In the genomic region with DNA sequence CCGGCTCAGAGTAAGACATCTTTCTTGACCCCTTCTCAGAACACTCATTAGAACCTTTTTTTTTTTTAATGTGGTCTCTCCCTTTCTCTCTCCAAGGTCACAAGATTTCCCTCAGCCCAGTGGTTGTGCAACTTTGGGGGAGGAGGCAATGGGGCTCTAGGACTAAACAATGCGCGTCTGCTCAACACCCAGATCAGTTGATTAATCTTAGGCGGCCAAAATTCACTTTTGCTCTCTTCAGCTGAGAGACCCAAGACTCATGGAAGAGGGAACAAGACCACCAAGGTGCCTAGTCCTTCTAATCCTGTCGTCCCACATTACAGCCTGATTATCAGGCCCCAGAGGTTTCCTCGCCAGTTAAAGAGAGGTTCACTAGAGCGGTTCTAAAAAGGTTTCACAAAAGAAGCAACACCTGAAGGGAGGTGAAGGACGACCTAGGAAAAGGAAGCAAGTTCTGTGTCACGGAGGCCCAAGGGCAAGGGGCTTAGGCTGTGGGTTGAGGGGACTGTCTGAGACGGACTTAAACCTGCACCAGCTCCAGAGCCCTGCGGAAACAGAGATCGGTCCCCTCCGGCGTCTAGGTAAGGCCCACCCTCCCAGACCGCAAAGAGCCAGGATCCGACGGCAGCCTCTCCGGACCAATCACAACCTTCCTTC, we compare ENCODE assay signal across 8 cellular contexts. TPM values are rescaled to one million over a fixed set of nuclear protein-coding genes. Genes with fewer than 3 reads are reported as not detected.
DNase-seq lines count a peak whose midpoint lies in the region; ATAC-seq lines count a peak whose summit lies in the region.

No MANE protein-coding gene starts in this region.

- peak; percentile 63 for DNase-seq in AG08396 (ENCODE audit: low spot score)
- no peak for DNase-seq in HAP-1 (ENCODE audit: low spot score in 2 of 2)
- peak in 3 of 34 experiments; percentile 21 to 35 (median 24) for DNase-seq in T-cell
- DNase-seq in fibroblast of peridontal ligament (ENCODE audit: extremely low read depth) = peak; percentile 88
- DNase-seq in neuronal stem cell (ENCODE audit: low spot score) = no peak
- DNase-seq in SW480 (ENCODE audit: low spot score) = no peak

- H2BK15ac ChIP-seq in neuronal stem cell (ENCODE audit: low read length) = no peak overlapping the region

- H3K4ac ChIP-seq in neuronal stem cell (ENCODE audit: low read length) = no peak overlapping the region

- no peak overlapping the region for H4K91ac ChIP-seq in neuronal stem cell (ENCODE audit: low read depth, low read length, poor library complexity)

- H3K9me3 ChIP-seq in HAP-1 = no peaks in the 10 kb centered on the region
- no peaks in the 10 kb centered on the region for H3K9me3 ChIP-seq in neuronal stem cell (replicated peaks in 1 of 2; ENCODE audit: control insufficient read depth in 2 of 2, insufficient read depth in 1 of 2, low read depth in 1 of 2, low read length in 2 of 2)

- peak overlapping the region; percentile 15 for H3K18ac ChIP-seq in neuronal stem cell (ENCODE audit: low read length)

- no peak overlapping the region for H2AK5ac ChIP-seq in neuronal stem cell (ENCODE audit: low read depth, low read length)

- peak overlapping the region; percentile 99 for H3K27ac Mint-ChIP-seq in T-cell

- H2BK5ac ChIP-seq in neuronal stem cell (ENCODE audit: low read length) = no peak overlapping the region

- peaks cover 6% of the 10 kb centered on the region for H3K79me1 ChIP-seq in neuronal stem cell (ENCODE audit: low read depth, low read length)

- POLR2A ChIA-PET in T-cell (lab: Charles Lee) = interaction anchor here (0.6 to 1.8 kb wide), 8 partner anchors 9 to 780 kb away, joined by 3 to 8 read pairs (median 4); partner anchors contain the start of genes AAAS (in 1 of the 2), CBX5 (in 1 of the 2), HNRNPA1 (in 1 of the 2) and SP1 (in 1 of the 2)

- ATAC-seq in T-cell (replicated peaks in 1 of 4) (no peak), HG03457 (IDR thresholded peaks at IDR 0.05; ENCODE audit: unreplicated experiment) (no peak), GM21360 (IDR thresholded peaks at IDR 0.05; ENCODE audit: unreplicated experiment) (no peak)

- peak overlapping the region; percentile 17 for H2BK12ac ChIP-seq in neuronal stem cell (ENCODE audit: low read length)

- H3K4me1 Mint-ChIP-seq in T-cell = peaks cover 36 to 56% (median 40%) of the 10 kb centered on the region in 3 donors

- H3K27me3 Mint-ChIP-seq in T-cell = no peaks in the 10 kb centered on the region

- H4K8ac ChIP-seq in neuronal stem cell (ENCODE audit: low read depth, low read length) = no peak overlapping the region

- H3K4me3 Mint-ChIP-seq in T-cell = peak overlapping the region; percentile 85 to 97 (median 94)

- H3K36me3 ChIP-seq in HAP-1 (replicated peaks) = peaks cover 5% of the 10 kb centered on the region; the same call in 1 of the 2 replicates
- H3K36me3 ChIP-seq in neuronal stem cell (replicated peaks in 1 of 2; ENCODE audit: control insufficient read depth in 2 of 2, insufficient read depth in 2 of 2, low read length in 2 of 2) = peaks cover 4 to 32% of the 10 kb centered on the region in 2 donors

- H3K27me3 ChIP-seq in HAP-1 (ENCODE audit: low read depth) (no peaks in the 10 kb centered on the region), neuronal stem cell (ENCODE audit: control insufficient read depth in 3 of 3, insufficient read depth in 3 of 3, low read depth in 1 of 3, low read length in 3 of 3) (no peaks in the 10 kb centered on the region)

- H3K9ac ChIP-seq in neuronal stem cell (ENCODE audit: low read depth, low read length, poor library complexity) = no peak overlapping the region

- WGBS in neuronal stem cell (ENCODE audit: extremely low coverage in 2 of 2, insufficient read length in 2 of 2, insufficient replicate concordance in 1 of 2), 2 donors = no CpG with 5 or more reads among the region's 18 CpGs

- H3K23ac ChIP-seq in neuronal stem cell (ENCODE audit: low read depth, low read length, poor library complexity) = peak overlapping the region; percentile 95

- H3K4me2 ChIP-seq in neuronal stem cell (ENCODE audit: insufficient read depth, low read length, poor library complexity, severe bottlenecking) = peak overlapping the region; percentile 89

- H3K27ac ChIP-seq in neuronal stem cell (replicated peaks; ENCODE audit: low read length) = peak overlapping the region; percentile 85

- H2BK120ac ChIP-seq in neuronal stem cell (ENCODE audit: low read depth, low read length) = no peak overlapping the region

- H3K14ac ChIP-seq in neuronal stem cell (ENCODE audit: low read length) = no peak overlapping the region

- CTCF ChIA-PET in T-cell (lab: Charles Lee) = interaction anchor here in 1 of 2 donors (0.6 to 2.0 kb wide), 18 partner anchors 9 to 494 kb away, joined by 3 to 17 read pairs (median 4); partner anchors contain the start of genes AAAS, ATP5MC2, EIF4B and PFDN5

- H3K9me3 Mint-ChIP-seq in T-cell = no peaks in the 10 kb centered on the region

- peaks cover 7% of the 10 kb centered on the region for H3K36me3 Mint-ChIP-seq in T-cell

- H3K4me1 ChIP-seq in HAP-1 (peaks cover 18% of the 10 kb centered on the region), neuronal stem cell (ENCODE audit: control insufficient read depth in 2 of 2, insufficient read depth in 1 of 2, low read depth in 1 of 2, low read length in 2 of 2) (peaks cover 28 to 35% of the 10 kb centered on the region in 2 donors)

- H2AFZ ChIP-seq in neuronal stem cell (ENCODE audit: low read length) = peak overlapping the region; percentile 100

- in situ Hi-C loops in HAP-1 (cut with MboI; ENCODE audit: low sequenced_read_pairs) = loop anchor here (10.0 kb wide), 1 partner anchor 175 kb away; the partner anchor contains the start of gene AAAS

- H3K4me3 ChIP-seq in HAP-1 (peak overlapping the region; percentile 66), neuronal stem cell (ENCODE audit: low read length in 2 of 2) (peak overlapping the region; percentile 75 to 97)

RNA-seq across cellular contexts. Expression of gene TARBP2, which starts 0.8 kb away (rescaled TPM):
- total RNA-seq in T-cell = 10 to 100 TPM; 31.4 to 44.7 (median 39.1) TPM
- polyA plus RNA-seq in neuronal stem cell (2013, experiment 1 of 2) = 30.1 TPM
- 30.0 TPM for polyA plus RNA-seq in neuronal stem cell (2013, experiment 2 of 2)

RNA-seq across cellular contexts. Expression of gene MAP3K12, which starts 1.0 kb away (rescaled TPM):
- 10 to 100 TPM; 21.4 to 29.9 (median 25.9) TPM for total RNA-seq in T-cell
- polyA plus RNA-seq in neuronal stem cell (2013, experiment 1 of 2) = 20.6 TPM
- polyA plus RNA-seq in neuronal stem cell (2013, experiment 2 of 2) = 19.7 TPM

RNA-seq across cellular contexts. Expression of gene NPFF, which starts 7.0 kb away (rescaled TPM):
- total RNA-seq in T-cell = not detected
- 0.17 TPM for polyA plus RNA-seq in neuronal stem cell (2013, experiment 1 of 2)
- polyA plus RNA-seq in neuronal stem cell (2013, experiment 2 of 2) = not detected

RNA-seq across cellular contexts. Expression of gene PCBP2, which starts 48.3 kb away (rescaled TPM):
- total RNA-seq in T-cell = 1,000 to 10,000 TPM in 2 of 5 donors, 100 to 1,000 TPM in 3; 707 to 1,066 (median 764) TPM
- polyA plus RNA-seq in neuronal stem cell (2013, experiment 1 of 2) = 903 TPM
- 910 TPM for polyA plus RNA-seq in neuronal stem cell (2013, experiment 2 of 2)

RNA-seq across cellular contexts. Expression of gene PRR13, which starts 58.7 kb away (rescaled TPM):
- total RNA-seq in T-cell = 100 to 1,000 TPM; 175 to 215 (median 187) TPM
- polyA plus RNA-seq in neuronal stem cell (2013, experiment 1 of 2) = 119 TPM
- 121 TPM for polyA plus RNA-seq in neuronal stem cell (2013, experiment 2 of 2)

Comparison
In these comparisons a context has a peak if more than half of its experiments do, and no peak if none do; other contexts are left out.
1. DNase-seq: peak in AG08396 (single experiment) and fibroblast of peridontal ligament (single experiment); none in HAP-1 (0 of 2), neuronal stem cell (single experiment) and SW480 (single experiment).